Comparison of ENCODE assay signal across 2 cellular contexts in genomic region chr5:38848637-38849036, GRCh38.
TF ChIP-seq lines count a peak whose summit lies in the region.

No MANE protein-coding gene starts in this region.

TF ChIP-seq in SK-N-SH, 30 proteins besides CTCF, POLR2A, EP300 and RAD21 (continued from another document):
- TF ChIP-seq SIN3A (IDR thresholded peaks at IDR 0.05; ENCODE audit: borderline replicate concordance, low read depth, low read length) = no peak
- no peak for TF ChIP-seq MEF2A (IDR thresholded peaks at IDR 0.05; ENCODE audit: borderline replicate concordance, low read depth)
- no peak for TF ChIP-seq PBX3 (IDR thresholded peaks at IDR 0.05)
TF ChIP-seq in SK-N-SH: peak in this region for 0.

TF ChIP-seq in SK-N-SH treated with all-trans-retinoic acid at 6 μM for 48 hours, 23 proteins besides CTCF, POLR2A, EP300 and RAD21 (continued from another document):
- TF ChIP-seq TSHZ2 (CRISPR knock-in tag; IDR thresholded peaks at IDR 0.05) = no peak
- no peak for TF ChIP-seq CSDC2 (CRISPR knock-in tag; IDR thresholded peaks at IDR 0.05)
- TF ChIP-seq ZNF565 (CRISPR knock-in tag; conservative IDR thresholded peaks at IDR 0.05; ENCODE audit: low read depth) = no peak
- TF ChIP-seq PPARA (CRISPR knock-in tag; IDR thresholded peaks at IDR 0.05; ENCODE audit: borderline replicate concordance) = no peak
- no peak for TF ChIP-seq ZC3H10 (CRISPR knock-in tag; IDR thresholded peaks at IDR 0.05)
- no peak for TF ChIP-seq TOX (CRISPR knock-in tag; IDR thresholded peaks at IDR 0.05; ENCODE audit: borderline replicate concordance)
- no peak for TF ChIP-seq OSR1 (CRISPR knock-in tag; IDR thresholded peaks at IDR 0.05)
- TF ChIP-seq RARB (CRISPR knock-in tag; IDR thresholded peaks at IDR 0.05) = no peak
- no peak for TF ChIP-seq ZFP30 (CRISPR knock-in tag; IDR thresholded peaks at IDR 0.05)
- TF ChIP-seq ZNF8 (CRISPR knock-in tag; IDR thresholded peaks at IDR 0.05) = no peak
- TF ChIP-seq GLIS3 (CRISPR knock-in tag; IDR thresholded peaks at IDR 0.05) = no peak
- no peak for TF ChIP-seq POU6F1 (CRISPR knock-in tag; IDR thresholded peaks at IDR 0.05; ENCODE audit: borderline replicate concordance, low read depth)
- TF ChIP-seq CSRNP3 (CRISPR knock-in tag; IDR thresholded peaks at IDR 0.05) = no peak
